ENCODE assay signal across 10 cellular contexts in genomic region chr12:56637621-56638020, GRCh38. TPM values are rescaled to one million over a fixed set of nuclear protein-coding genes. Genes with fewer than 3 reads are reported as not detected.
DNase-seq lines count a peak whose midpoint lies in the region; ATAC-seq and TF ChIP-seq lines count a peak whose summit lies in the region.
"Had no signal": no experiment of that assay in that cellular context is flagged by ENCODE, and none has a peak within 500 bp of the region (broad histone marks: within the 10 kb centered on the region; RNA-seq: fewer than 3 reads in every experiment).

No MANE protein-coding gene starts in this region.

- H3K4me3 Mint-ChIP-seq in CD14-positive monocyte: no peak overlapping the region

- H3K9me2 ChIP-seq in OCI-LY7 (ENCODE audit: insufficient read depth, low read length): no peaks in the 10 kb centered on the region

- H3K27me3 ChIP-seq in dorsolateral prefrontal cortex (no peaks in the 10 kb centered on the region), parathyroid adenoma (ENCODE audit: control insufficient read depth, insufficient read depth, low read length) (no peaks in the 10 kb centered on the region)
- H3K27me3 ChIP-seq: testis had no signal

- peaks cover 46% of the 10 kb centered on the region for H3K4me1 ChIP-seq in OCI-LY7 (ENCODE audit: insufficient read depth, low read length, poor library complexity, severe bottlenecking)
- peaks cover 31% of the 10 kb centered on the region for H3K4me1 ChIP-seq in parathyroid adenoma

- no peak overlapping the region for H3K4me3 ChIP-seq in OCI-LY7 (ENCODE audit: low read depth, low read length, poor library complexity, severe bottlenecking)
- peak overlapping the region in 10 of 59 donors; percentile 16 to 84 (median 78) for H3K4me3 ChIP-seq in dorsolateral prefrontal cortex
- peak overlapping the region; percentile 23 for H3K4me3 ChIP-seq in parathyroid adenoma (ENCODE audit: low read depth, low read length)

- H3K9me3 Mint-ChIP-seq in CD14-positive monocyte: no peaks in the 10 kb centered on the region

- H3K36me3 ChIP-seq in OCI-LY7 (ENCODE audit: insufficient read depth, low read length) (peaks cover 56% of the 10 kb centered on the region), parathyroid adenoma (ENCODE audit: control insufficient read depth, insufficient read depth, low read length) (peaks cover 9% of the 10 kb centered on the region)

- POLR2A ChIA-PET in OCI-LY7 (lab: Charles Lee): no interaction called here

- DNase-seq in CD14-positive monocyte (ENCODE audit: low spot score) (no peak), OCI-LY7 (ENCODE audit: low spot score) (no peak), dorsolateral prefrontal cortex (no peak), D341Med (ENCODE audit: low spot score) (no peak), AG08395 (ENCODE audit: low spot score) (no peak), LoVo (ENCODE audit: low spot score) (no peak)
- DNase-seq: cortex of kidney had no signal

- peaks cover 40 to 54% of the 10 kb centered on the region in 2 donors for H3K36me3 Mint-ChIP-seq in CD14-positive monocyte

- H3K4me1 Mint-ChIP-seq in CD14-positive monocyte: peaks cover 60% of the 10 kb centered on the region

- CTCF ChIA-PET in OCI-LY7 (lab: Charles Lee; ENCODE audit: unreplicated experiment): no interaction called here

- H3K4me2 ChIP-seq in OCI-LY7 (ENCODE audit: low read length) (peak overlapping the region; percentile 98), parathyroid adenoma (ENCODE audit: low read length) (peak overlapping the region; percentile 47)

- H2AFZ ChIP-seq in OCI-LY7 (ENCODE audit: low read length) (no peak overlapping the region), parathyroid adenoma (no peak overlapping the region)

- TF ChIP-seq CTCF in CD14-positive monocyte (IDR thresholded peaks at IDR 0.05) (no peak), OCI-LY7 (conservative IDR thresholded peaks at IDR 0.05; ENCODE audit: low read length) (no peak), dorsolateral prefrontal cortex (IDR thresholded peaks at IDR 0.05 in 54 of 56, conservative IDR thresholded peaks at IDR 0.05 in 2 of 56; ENCODE audit: low read depth in 1 of 56, partially characterized antibody in 56 of 56) (no peak), parathyroid adenoma (IDR thresholded peaks at IDR 0.05) (no peak)

- BruUV-seq in OCI-LY7 (replicated peaks; lab: Mats Ljungman, UMichigan): no TSS peak

- peak overlapping the region; percentile 92 for H3K27ac ChIP-seq in OCI-LY7 (ENCODE audit: low read depth, low read length, poor library complexity, severe bottlenecking)
- H3K27ac ChIP-seq in dorsolateral prefrontal cortex: peak overlapping the region in 54 of 59 donors; percentile 42 to 99 (median 96)
- peak overlapping the region; percentile 93 for H3K27ac ChIP-seq in parathyroid adenoma

- ATAC-seq in HG02588 (IDR thresholded peaks at IDR 0.05; ENCODE audit: unreplicated experiment): no peak

- H3K79me2 ChIP-seq in OCI-LY7 (ENCODE audit: insufficient read depth, low read depth, low read length) (peaks cover 54% of the 10 kb centered on the region), parathyroid adenoma (peaks cover 15% of the 10 kb centered on the region)

- 0 out of 2 replicates have a peak, but pooled peaks cover under 1% of the 10 kb centered on the region for H4K20me1 ChIP-seq in OCI-LY7 (ENCODE audit: insufficient read depth, low read length)

- no peak overlapping the region for H3K9ac ChIP-seq in parathyroid adenoma

- intact Hi-C loops in CD14-positive monocyte (cut with micrococcal nuclease): no loop called here
- intact Hi-C loops in OCI-LY7 (cut with micrococcal nuclease; ENCODE audit: unreplicated experiment): loop anchor here (5.0 to 10.0 kb wide), 2 partner anchors 115 to 523 kb away; partner anchors contain the start of genes PRIM1, RPL41 and ZC3H10
- intact Hi-C loops in dorsolateral prefrontal cortex (cut with DNase I): loop anchor here (2.0 to 10.0 kb wide), 5 partner anchors 49 to 523 kb away; partner anchors contain the start of genes NACA (in 1 of the 2), RPL41 (in 1 of the 2) and ZC3H10 (in 1 of the 2)

- H3K27ac Mint-ChIP-seq in CD14-positive monocyte: peak overlapping the region; percentile 66 to 99 (median 99)

- H3K9me3 ChIP-seq in OCI-LY7 (ENCODE audit: low read length) (no peaks in the 10 kb centered on the region), parathyroid adenoma (ENCODE audit: control insufficient read depth, low read length) (no peaks in the 10 kb centered on the region)
- H3K9me3 ChIP-seq: testis had no signal

- no peaks in the 10 kb centered on the region for H3K27me3 Mint-ChIP-seq in CD14-positive monocyte (ENCODE audit: low read depth in 3 of 3)

RNA-seq across cellular contexts. Expression of gene BAZ2A, which starts 7.5 kb away (rescaled TPM):
- 10 to 100 TPM in 1 of 2 donors, 1 to 10 TPM in 1; 8.9 to 21.1 TPM for polyA plus RNA-seq in CD14-positive monocyte
- 37.5 and 40.6 TPM in 2 replicates for total RNA-seq in OCI-LY7 (2014; rRNA removed; shearing (Covaris generic))
- total RNA-seq in OCI-LY7 (2022): 139 and 153 TPM in 2 replicates
- 100 to 1,000 TPM in 21 of 120 experiments, 10 to 100 TPM in 99; 58.5 to 126 (median 86.8) TPM for total RNA-seq in dorsolateral prefrontal cortex

RNA-seq across cellular contexts. Expression of gene ATP5F1B, which starts 8.2 kb away (rescaled TPM):
- 1,000 to 10,000 TPM; 1,038 to 1,093 TPM for polyA plus RNA-seq in CD14-positive monocyte
- 348 and 385 TPM in 2 replicates for total RNA-seq in OCI-LY7 (2014; rRNA removed; shearing (Covaris generic))
- 732 and 737 TPM in 2 replicates for total RNA-seq in OCI-LY7 (2022)
- 100 to 1,000 TPM; 248 to 863 (median 546) TPM for total RNA-seq in dorsolateral prefrontal cortex

RNA-seq across cellular contexts. Expression of gene PTGES3, which starts 50.5 kb away (rescaled TPM):
- 100 to 1,000 TPM; 187 to 232 TPM for polyA plus RNA-seq in CD14-positive monocyte
- 77.3 and 91.2 TPM in 2 replicates for total RNA-seq in OCI-LY7 (2014; rRNA removed; shearing (Covaris generic))
- total RNA-seq in OCI-LY7 (2022) (231 and 269 TPM in 2 replicates), dorsolateral prefrontal cortex (100 to 1,000 TPM; 109 to 354 (median 170) TPM)

Comparison
In these comparisons a context has a peak if more than half of its experiments do, and no peak if none do; other contexts are left out.
1. intact Hi-C loops: an anchor here in OCI-LY7 (5.0 to 10.0 kb wide) and dorsolateral prefrontal cortex (2.0 to 10.0 kb wide); none called in CD14-positive monocyte.